ENCODE assay signal across 15 cellular contexts in the genomic region with DNA sequence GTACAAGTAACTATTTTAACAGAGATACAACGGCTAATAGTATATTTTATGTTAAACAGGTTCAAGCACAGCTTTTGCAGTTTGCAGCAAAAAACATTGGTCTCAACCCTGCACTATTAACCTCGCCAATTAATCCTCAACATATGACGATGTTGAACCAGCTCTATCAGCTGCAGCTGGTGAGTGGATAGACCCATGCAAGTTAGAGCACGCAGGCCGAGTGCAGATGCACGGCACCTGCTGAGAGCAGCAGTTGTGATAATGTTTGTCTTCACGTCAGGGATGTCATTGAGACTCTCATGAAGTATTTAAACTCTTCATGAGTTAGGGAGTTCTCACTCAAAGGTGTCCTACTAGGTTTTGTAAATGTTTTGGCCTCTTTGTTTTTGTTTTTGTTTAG. TPM values are rescaled to one million over a fixed set of nuclear protein-coding genes. Genes with fewer than 3 reads are reported as not detected.
DNase-seq lines count a peak whose midpoint lies in the region; ATAC-seq and TF ChIP-seq lines count a peak whose summit lies in the region.
"Had no signal": no experiment of that assay in that cellular context is flagged by ENCODE, and none has a peak within 500 bp of the region (broad histone marks: within the 10 kb centered on the region; RNA-seq: fewer than 3 reads in every experiment).

No MANE protein-coding gene starts in this region.

- H3K27ac Mint-ChIP-seq in nephron = peak overlapping the region; percentile 36 to 82 (median 47)
- H3K27ac Mint-ChIP-seq: IgD-negative memory B cell had no signal

- H3K9me3 Mint-ChIP-seq in nephron = no peaks in the 10 kb centered on the region
- H3K9me3 Mint-ChIP-seq: IgD-negative memory B cell had no signal

- TF ChIP-seq POLR2A in right lobe of liver (IDR thresholded peaks at IDR 0.05) = no peak

- H4K20me1 ChIP-seq in KMS-11 (ENCODE audit: insufficient read depth) = no peaks in the 10 kb centered on the region
- H4K20me1 ChIP-seq: BLaER1 had no signal

- no peak for ATAC-seq in right lobe of liver
- ATAC-seq: GM12878, HCT116, SK-N-SH treated with all-trans-retinoic acid at 6 μM for 48 hours had no signal

- H3K4me3 Mint-ChIP-seq in nephron = peak overlapping the region in 1 of 3 experiments; percentile 19
- H3K4me3 Mint-ChIP-seq: IgD-negative memory B cell had no signal

- H3K27ac ChIP-seq in KMS-11 = peak overlapping the region; percentile 75
- H3K27ac ChIP-seq in angular gyrus (ENCODE audit: low read depth, low read length) = peak overlapping the region; percentile 89
- H3K27ac ChIP-seq in right lobe of liver = no peak overlapping the region
- H3K27ac ChIP-seq: BLaER1, VCaP had no signal

- peaks cover 31% of the 10 kb centered on the region for H3K4me1 Mint-ChIP-seq in nephron

- H3K4me3 ChIP-seq in KMS-11 (IDR thresholded peaks at IDR 0.05; ENCODE audit: insufficient read depth, low read depth, low read length) (no peak overlapping the region), right lobe of liver (no peak overlapping the region)
- H3K4me3 ChIP-seq: BLaER1, GM12878 had no signal

- no peaks in the 10 kb centered on the region for H3K27me3 Mint-ChIP-seq in nephron (ENCODE audit: low read depth)
- H3K27me3 Mint-ChIP-seq: IgD-negative memory B cell had no signal

- peaks cover 57% of the 10 kb centered on the region for H3K36me3 Mint-ChIP-seq in nephron (ENCODE audit: low read depth)

- H3K4me1 ChIP-seq in KMS-11 (ENCODE audit: low read depth, poor library complexity, severe bottlenecking) = peaks cover 64% of the 10 kb centered on the region
- H3K4me1 ChIP-seq in right lobe of liver = no peaks in the 10 kb centered on the region

- 94% methylated on average over 6 of the region's 7 CpGs for WGBS in right lobe of liver (ENCODE audit: insufficient coverage, low coverage, low lambda C conversion rate, missing lambda C conversion rate)

- DNase-seq in NCI-H187 (lab: John Stamatoyannopoulos, UW) = peak; percentile 12 to 37
- no peak for DNase-seq in right lobe of liver
- DNase-seq in SW 1271 (lab: John Stamatoyannopoulos, UW) = no peak
- DNase-seq in NOMO-1 treated with dmso at 0.1 percent for 144 hours (lab: John Stamatoyannopoulos, UW; ENCODE audit: unreplicated experiment) = no peak
- DNase-seq: cortex of kidney, NCI-H1092 treated with DMSO at 0.1 percent for 48 hours had no signal

- TF ChIP-seq CTCF in KMS-11 (conservative IDR thresholded peaks at IDR 0.05; ENCODE audit: low read depth, low read length) = no peak
- TF ChIP-seq CTCF in nephron (IDR thresholded peaks at IDR 0.05; ENCODE audit: unreplicated experiment in 3 of 3) = no peak
- TF ChIP-seq CTCF in right lobe of liver (IDR thresholded peaks at IDR 0.05) = no peak

- intact Hi-C loops in right lobe of liver (cut with DNase I) = no loop called here

- peak overlapping the region; percentile 77 for H3K4me2 ChIP-seq in KMS-11

- peak overlapping the region; percentile 28; the same call in 1 of the 2 replicates for H3K9ac ChIP-seq in KMS-11
- H3K9ac ChIP-seq: BLaER1 had no signal

- H3K36me3 ChIP-seq in KMS-11 (ENCODE audit: insufficient read depth) (no peaks in the 10 kb centered on the region), right lobe of liver (peaks cover 0 to 55% (median 8%) of the 10 kb centered on the region in 4 donors)

- H3K79me2 ChIP-seq in KMS-11 (ENCODE audit: insufficient read depth, low read depth) = no peaks in the 10 kb centered on the region

- H3K9me3 ChIP-seq in right lobe of liver = no peaks in the 10 kb centered on the region
- H3K9me3 ChIP-seq: BLaER1 had no signal

- H2AFZ ChIP-seq in KMS-11 (ENCODE audit: low read depth) = no peak overlapping the region

- H3K27me3 ChIP-seq in KMS-11 (ENCODE audit: insufficient read depth, low read depth) (no peaks in the 10 kb centered on the region), right lobe of liver (no peaks in the 10 kb centered on the region)
- H3K27me3 ChIP-seq: BLaER1 had no signal

RNA-seq across cellular contexts. Expression of a gene that starts 45.6 kb away (rescaled TPM):
- total RNA-seq in right lobe of liver = 10 to 100 TPM; 10.9 to 24.7 (median 15.7) TPM

RNA-seq across cellular contexts. Expression of a gene that starts 47.6 kb away (rescaled TPM):
- total RNA-seq in right lobe of liver = 1 to 10 TPM; 2.4 to 7.2 (median 4.8) TPM

Comparison
In these comparisons a context has a peak if more than half of its experiments do, and no peak if none do; other contexts are left out.
1. H3K27ac ChIP-seq: peak in KMS-11 (single experiment) and angular gyrus (single experiment); none in right lobe of liver (0 of 3).
2. DNase-seq: peak in NCI-H187 (2 of 2); none in right lobe of liver (0 of 3), SW 1271 (0 of 2) and NOMO-1 treated with dmso at 0.1 percent for 144 hours (single experiment).